ENCODE assay signal across 8 cellular contexts in genomic region chr6:143901885-143902708, GRCh38. TPM values are rescaled to one million over a fixed set of nuclear protein-coding genes. Genes with fewer than 3 reads are reported as not detected.
A peak's percentile ranks its signal among the peaks of the same experiment; 100 is the strongest.
DNase-seq lines count a peak whose midpoint lies in the region; ATAC-seq and TF ChIP-seq lines count a peak whose summit lies in the region.

No MANE protein-coding gene starts in this region.

- ATAC-seq in GM19025 (IDR thresholded peaks at IDR 0.05; ENCODE audit: low read depth, unreplicated experiment) = peak; percentile 93
- ATAC-seq in HG02840 (IDR thresholded peaks at IDR 0.05; ENCODE audit: low FRiP score, unreplicated experiment) = peak; percentile 97
- ATAC-seq in sciatic nerve = peak; percentile 92

- no peak for TF ChIP-seq CTCF in cardiac fibroblast (IDR thresholded peaks at IDR 0.05; ENCODE audit: low read depth, low read length)

- intact Hi-C loops in sciatic nerve (cut with DNase I) = no loop called here

- DNase-seq in cardiac fibroblast (ENCODE audit: low read depth in 2 of 2) (peak; percentile 36 to 94), sciatic nerve (ENCODE audit: low spot score) (peak; percentile 62), NCI-H1092 treated with DMSO at 0.1 percent for 48 hours (lab: John Stamatoyannopoulos, UW) (no peak), cerebellar nuclear complex (lab: John Stamatoyannopoulos, UW) (no peak), NCI-H345 treated with DMSO at 0.1 percent for 48 hours (lab: John Stamatoyannopoulos, UW; ENCODE audit: unreplicated experiment) (no peak), islet precursor cell (no peak)

- no peak overlapping the region for H3K4me3 ChIP-seq in cardiac fibroblast (replicated peaks in 1 of 2; ENCODE audit: low read depth in 2 of 2, low read length in 2 of 2)

RNA-seq across cellular contexts. Expression of gene ZC2HC1B, which starts 37.8 kb away (rescaled TPM):
- total RNA-seq in sciatic nerve = not detected

RNA-seq across cellular contexts. Expression of gene LTV1, which starts 59.0 kb away (rescaled TPM):
- 22.4 TPM for total RNA-seq in sciatic nerve

Comparison
In these comparisons a context has a peak if more than half of its experiments do, and no peak if none do; other contexts are left out.
1. DNase-seq: peak in cardiac fibroblast (2 of 2) and sciatic nerve (single experiment); none in NCI-H1092 treated with DMSO at 0.1 percent for 48 hours (single experiment), cerebellar nuclear complex (0 of 2), NCI-H345 treated with DMSO at 0.1 percent for 48 hours (single experiment) and islet precursor cell (single experiment).
2. Peak in every context shown above with its lines, with median percentiles within 50 percentile points of each other: ATAC-seq.